Comparison of ENCODE assay signal across 8 cellular contexts in the genomic region with DNA sequence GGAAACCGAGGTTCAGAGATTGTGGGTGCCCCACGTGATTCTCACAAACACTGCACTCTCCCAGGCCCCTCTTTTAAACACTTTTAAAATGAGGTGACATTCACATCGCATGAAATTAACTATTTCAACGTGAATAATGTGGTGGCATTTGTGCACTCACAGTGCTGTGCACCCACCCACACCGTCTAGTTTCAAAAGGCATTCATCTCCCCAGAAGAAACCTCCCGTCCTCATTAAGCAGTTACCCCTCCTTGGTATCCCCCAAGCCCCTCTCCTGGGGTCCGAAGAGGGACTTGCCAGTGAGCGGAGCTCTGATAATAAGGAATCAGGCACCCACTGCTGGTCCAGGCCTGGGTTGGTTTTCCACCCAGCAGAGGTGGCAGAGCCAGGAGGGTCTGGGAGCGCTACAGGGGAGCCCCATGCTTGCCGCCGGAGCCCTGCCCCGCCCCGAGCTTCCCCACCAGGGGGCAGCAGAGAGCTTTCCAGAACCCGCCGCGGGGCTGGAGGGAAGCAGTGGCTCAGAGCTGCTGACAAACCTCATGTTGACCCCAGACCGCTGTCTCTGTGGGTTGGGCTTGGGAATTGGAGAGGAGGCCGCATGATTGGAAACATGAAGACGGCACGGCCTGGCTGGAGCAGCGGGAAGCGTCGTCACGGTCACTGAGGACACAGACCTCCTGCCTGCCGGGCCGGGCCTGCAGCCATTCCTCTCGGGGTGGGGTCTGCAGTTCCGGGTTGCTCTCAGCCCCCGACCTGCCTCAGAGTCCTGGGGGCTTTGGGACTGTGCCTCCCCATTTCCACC. TPM values are rescaled to one million over a fixed set of nuclear protein-coding genes. Genes with fewer than 3 reads are reported as not detected.
A peak's percentile ranks its signal among the peaks of the same experiment; 100 is the strongest.
DNase-seq lines count a peak whose midpoint lies in the region; ATAC-seq and TF ChIP-seq lines count a peak whose summit lies in the region.

No MANE protein-coding gene starts in this region.

- H3K4me1 Mint-ChIP-seq in activated T-helper 1 cell treated with anti-CD3 and anti-CD28 coated beads, Interleukin-12 subunit alpha, Interleukin-12 subunit beta, Interleukin-2, Interleukin-4 antibody, amounts not matched to agents 30 ng/mL and 10 ng/mL and 1 ng/mL, durations not matched to agents 14 hours and 24 hours and 36 hours (ENCODE audit: low read depth): no peaks in the 10 kb centered on the region
- peaks cover 7% of the 10 kb centered on the region for H3K4me1 Mint-ChIP-seq in stimulated activated naive CD8-positive, alpha-beta T cell treated with anti-CD3 and anti-CD28 coated beads, Interleukin-15, amount 100 ng/mL, for 72 hours

- no peak overlapping the region for H3K4me3 ChIP-seq in BJ (ENCODE audit: low read depth, low read length)
- H3K4me3 ChIP-seq in fibroblast of the aortic adventitia (ENCODE audit: low read depth, low read length): no peak overlapping the region
- no peak overlapping the region for H3K4me3 ChIP-seq in neutrophil (ENCODE audit: low read depth in 1 of 2, low read length in 1 of 2)

- H3K36me3 ChIP-seq in BJ (ENCODE audit: control insufficient read depth, insufficient read depth, low read length) (no peaks in the 10 kb centered on the region), neutrophil (no peaks in the 10 kb centered on the region)

- POLR2A ChIA-PET in BJ (lab: Charles Lee): no interaction called here

- intact Hi-C loops in activated T-helper 1 cell treated with anti-CD3 and anti-CD28 coated beads, Interleukin-12 subunit alpha, Interleukin-12 subunit beta, Interleukin-2, Interleukin-4 antibody, amounts not matched to agents 30 ng/mL and 10 ng/mL and 1 ng/mL, durations not matched to agents 14 hours and 24 hours and 36 hours (cut with micrococcal nuclease): loop anchor here (1.0 to 5.0 kb wide), 3 partner anchors 65 to 675 kb away; no protein-coding TSS in a partner anchor

- no peaks in the 10 kb centered on the region for H3K9me3 ChIP-seq in neutrophil

- peak; percentile 60 for DNase-seq in BJ (ENCODE audit: low read depth)
- DNase-seq in HS-5 (ENCODE audit: low read depth): peak; percentile 11
- DNase-seq in OCI-M2 (lab: John Stamatoyannopoulos, UW; ENCODE audit: unreplicated experiment): peak; percentile 8
- peak; percentile 63 for DNase-seq in activated T-helper 1 cell treated with anti-CD3 and anti-CD28 coated beads, Interleukin-12 subunit alpha, Interleukin-12 subunit beta, Interleukin-2, Interleukin-4 antibody, amounts not matched to agents 30 ng/mL and 10 ng/mL and 1 ng/mL, durations not matched to agents 14 hours and 24 hours and 36 hours (ENCODE audit: low spot score)
- DNase-seq in fibroblast of the aortic adventitia (ENCODE audit: low read depth): peak; percentile 82
- DNase-seq in stimulated activated naive CD8-positive, alpha-beta T cell treated with anti-CD3 and anti-CD28 coated beads, Interleukin-15, amount 100 ng/mL, for 72 hours: peak; percentile 77 to 84

- H3K27me3 Mint-ChIP-seq in activated T-helper 1 cell treated with anti-CD3 and anti-CD28 coated beads, Interleukin-12 subunit alpha, Interleukin-12 subunit beta, Interleukin-2, Interleukin-4 antibody, amounts not matched to agents 30 ng/mL and 10 ng/mL and 1 ng/mL, durations not matched to agents 14 hours and 24 hours and 36 hours (ENCODE audit: insufficient read depth): no peaks in the 10 kb centered on the region
- no peaks in the 10 kb centered on the region for H3K27me3 Mint-ChIP-seq in stimulated activated naive CD8-positive, alpha-beta T cell treated with anti-CD3 and anti-CD28 coated beads, Interleukin-15, amount 100 ng/mL, for 72 hours

- ATAC-seq in GM19035 (IDR thresholded peaks at IDR 0.05; ENCODE audit: unreplicated experiment): peak; percentile 74
- peak; percentile 84 for ATAC-seq in stimulated activated naive CD8-positive, alpha-beta T cell treated with anti-CD3 and anti-CD28 coated beads, Interleukin-15, amount 100 ng/mL, for 72 hours

- peaks cover 5% of the 10 kb centered on the region for H3K36me3 Mint-ChIP-seq in activated T-helper 1 cell treated with anti-CD3 and anti-CD28 coated beads, Interleukin-12 subunit alpha, Interleukin-12 subunit beta, Interleukin-2, Interleukin-4 antibody, amounts not matched to agents 30 ng/mL and 10 ng/mL and 1 ng/mL, durations not matched to agents 14 hours and 24 hours and 36 hours (ENCODE audit: low read depth)

- CTCF ChIA-PET in BJ (lab: Yijun Ruan, JAX): interaction anchor here (0.6 to 8.9 kb wide), 31 partner anchors 8 to 226 kb away, joined by 3 to 80 read pairs (median 4); a partner anchor contains a TSS

- TF ChIP-seq CTCF in BJ (IDR thresholded peaks at IDR 0.05; ENCODE audit: insufficient read depth, low read depth, low read length) (peak; percentile 99), fibroblast of the aortic adventitia (IDR thresholded peaks at IDR 0.05; ENCODE audit: insufficient read depth, low read length) (peak; percentile 95), neutrophil (IDR thresholded peaks at IDR 0.05) (peak; percentile 86)

- H3K27ac ChIP-seq in neutrophil: no peak overlapping the region

- no peak overlapping the region for H3K4me3 Mint-ChIP-seq in activated T-helper 1 cell treated with anti-CD3 and anti-CD28 coated beads, Interleukin-12 subunit alpha, Interleukin-12 subunit beta, Interleukin-2, Interleukin-4 antibody, amounts not matched to agents 30 ng/mL and 10 ng/mL and 1 ng/mL, durations not matched to agents 14 hours and 24 hours and 36 hours
- no peak overlapping the region for H3K4me3 Mint-ChIP-seq in stimulated activated naive CD8-positive, alpha-beta T cell treated with anti-CD3 and anti-CD28 coated beads, Interleukin-15, amount 100 ng/mL, for 72 hours

- peaks cover 0 to 7% of the 10 kb centered on the region in 2 experiments for H3K4me1 ChIP-seq in neutrophil (ENCODE audit: control insufficient read depth in 1 of 2, insufficient read depth in 1 of 2, low read depth in 1 of 2, low read length in 1 of 2)

- H3K27me3 ChIP-seq in BJ (ENCODE audit: control insufficient read depth, insufficient read depth, low read length) (no peaks in the 10 kb centered on the region), neutrophil (peaks cover 11% of the 10 kb centered on the region)

- H3K9me3 Mint-ChIP-seq in activated T-helper 1 cell treated with anti-CD3 and anti-CD28 coated beads, Interleukin-12 subunit alpha, Interleukin-12 subunit beta, Interleukin-2, Interleukin-4 antibody, amounts not matched to agents 30 ng/mL and 10 ng/mL and 1 ng/mL, durations not matched to agents 14 hours and 24 hours and 36 hours: no peaks in the 10 kb centered on the region
- no peaks in the 10 kb centered on the region for H3K9me3 Mint-ChIP-seq in stimulated activated naive CD8-positive, alpha-beta T cell treated with anti-CD3 and anti-CD28 coated beads, Interleukin-15, amount 100 ng/mL, for 72 hours

- no peak overlapping the region for H3K27ac Mint-ChIP-seq in activated T-helper 1 cell treated with anti-CD3 and anti-CD28 coated beads, Interleukin-12 subunit alpha, Interleukin-12 subunit beta, Interleukin-2, Interleukin-4 antibody, amounts not matched to agents 30 ng/mL and 10 ng/mL and 1 ng/mL, durations not matched to agents 14 hours and 24 hours and 36 hours
- no peak overlapping the region for H3K27ac Mint-ChIP-seq in stimulated activated naive CD8-positive, alpha-beta T cell treated with anti-CD3 and anti-CD28 coated beads, Interleukin-15, amount 100 ng/mL, for 72 hours

RNA-seq across cellular contexts. Expression of a gene that starts 27.5 kb away (rescaled TPM):
- 2.9 and 5.7 TPM in 2 replicates for polyA plus RNA-seq in BJ (2011; rRNA removed)
- polyA minus RNA-seq in BJ (2011; rRNA and poly(A)+ RNA removed): 1.4 and 2.2 TPM in 2 replicates
- total RNA-seq in activated T-helper 1 cell treated with anti-CD3 and anti-CD28 coated beads, Interleukin-12 subunit alpha, Interleukin-12 subunit beta, Interleukin-2, Interleukin-4 antibody, amounts not matched to agents 30 ng/mL and 10 ng/mL and 1 ng/mL, durations not matched to agents 14 hours and 24 hours and 36 hours: not detected in 2 replicates
- total RNA-seq in fibroblast of the aortic adventitia (ENCODE audit: low replicate concordance): 7.6 and 9.6 TPM in 2 replicates

RNA-seq across cellular contexts. Expression of a gene that starts 43.0 kb away (rescaled TPM):
- polyA plus RNA-seq in BJ (2011; rRNA removed): 0.67 and 1.2 TPM in 2 replicates
- polyA minus RNA-seq in BJ (2011; rRNA and poly(A)+ RNA removed): 2.0 and 4.3 TPM in 2 replicates
- 25.4 and 33.6 TPM in 2 replicates for total RNA-seq in activated T-helper 1 cell treated with anti-CD3 and anti-CD28 coated beads, Interleukin-12 subunit alpha, Interleukin-12 subunit beta, Interleukin-2, Interleukin-4 antibody, amounts not matched to agents 30 ng/mL and 10 ng/mL and 1 ng/mL, durations not matched to agents 14 hours and 24 hours and 36 hours
- 0.41 and 1.5 TPM in 2 replicates for total RNA-seq in fibroblast of the aortic adventitia (ENCODE audit: low replicate concordance)

Comparison
In these comparisons a context has a peak if more than half of its experiments do, and no peak if none do; other contexts are left out.
1. DNase-seq: peak in every context shown above with its lines; median percentile 82 in fibroblast of the aortic adventitia; 80 in stimulated activated naive CD8-positive, alpha-beta T cell treated with anti-CD3 and anti-CD28 coated beads, Interleukin-15, amount 100 ng/mL, for 72 hours; 63 in activated T-helper 1 cell treated with anti-CD3 and anti-CD28 coated beads, Interleukin-12 subunit alpha, Interleukin-12 subunit beta, Interleukin-2, Interleukin-4 antibody, amounts not matched to agents 30 ng/mL and 10 ng/mL and 1 ng/mL, durations not matched to agents 14 hours and 24 hours and 36 hours; 60 in BJ; 11 in HS-5; 8 in OCI-M2.
2. RNA of a gene that starts 43.0 kb away (total RNA-seq): 25.4 to 33.6 TPM in activated T-helper 1 cell treated with anti-CD3 and anti-CD28 coated beads, Interleukin-12 subunit alpha, Interleukin-12 subunit beta, Interleukin-2, Interleukin-4 antibody, amounts not matched to agents 30 ng/mL and 10 ng/mL and 1 ng/mL, durations not matched to agents 14 hours and 24 hours and 36 hours; 0.41 to 1.5 TPM in fibroblast of the aortic adventitia; every median in the first group is over 10 times any median in the second.
3. Peak in every context shown above with its lines, with median percentiles within 50 percentile points of each other: CTCF ChIP-seq.